In genomic region chr22:31630331-31631329, GRCh38 we compare ENCODE assay signal across 7 cellular contexts. TPM values are rescaled to one million over a fixed set of nuclear protein-coding genes. Genes with fewer than 3 reads are reported as not detected.
DNase-seq lines count a peak whose midpoint lies in the region; ATAC-seq and TF ChIP-seq lines count a peak whose summit lies in the region.

No MANE protein-coding gene starts in this region.

- H3K27me3 ChIP-seq in ectodermal cell (ENCODE audit: control insufficient read depth, insufficient read depth, low read length, poor library complexity, severe bottlenecking) (no peaks in the 10 kb centered on the region), lung (ENCODE audit: control insufficient read depth, insufficient read depth) (no peaks in the 10 kb centered on the region)

- ATAC-seq in GM18502 (IDR thresholded peaks at IDR 0.05; ENCODE audit: poor library complexity, unreplicated experiment) (peak; percentile 59), HG03060 (IDR thresholded peaks at IDR 0.05; ENCODE audit: low read depth, unreplicated experiment) (peak; percentile 48), lung (ENCODE audit: insufficient read depth, low FRiP score) (peak; percentile 81)
- peak; percentile 88 for ATAC-seq in activated CD8-positive, alpha-beta T cell treated with anti-CD3 and anti-CD28 coated beads for 36 hours

- no peaks in the 10 kb centered on the region for H3K9me3 Mint-ChIP-seq in activated CD8-positive, alpha-beta T cell treated with anti-CD3 and anti-CD28 coated beads for 36 hours

- H3K27ac Mint-ChIP-seq in activated CD8-positive, alpha-beta T cell treated with anti-CD3 and anti-CD28 coated beads for 36 hours, result peak overlapping the region; percentile 91

- H3K4me1 ChIP-seq in ectodermal cell (ENCODE audit: control insufficient read depth, insufficient read depth, low read length), result peaks cover 26% of the 10 kb centered on the region
- peaks cover 4 to 36% of the 10 kb centered on the region in 2 donors for H3K4me1 ChIP-seq in lung (ENCODE audit: control insufficient read depth in 2 of 2, insufficient read depth in 2 of 2, low read length in 2 of 2)

- peaks cover 45% of the 10 kb centered on the region for H3K4me1 Mint-ChIP-seq in activated CD8-positive, alpha-beta T cell treated with anti-CD3 and anti-CD28 coated beads for 36 hours (ENCODE audit: low read depth)

- TF ChIP-seq CTCF in activated CD8-positive, alpha-beta T cell treated with anti-CD3 and anti-CD28 coated beads for 36 hours (IDR thresholded peaks at IDR 0.05), result no peak
- no peak for TF ChIP-seq CTCF in lung (IDR thresholded peaks at IDR 0.05; ENCODE audit: control extremely low read depth, extremely low read depth)

- peak overlapping the region; percentile 83 for H3K4me3 Mint-ChIP-seq in activated CD8-positive, alpha-beta T cell treated with anti-CD3 and anti-CD28 coated beads for 36 hours

- H3K9me3 ChIP-seq in ectodermal cell (ENCODE audit: control insufficient read depth, low read length), result no peaks in the 10 kb centered on the region
- H3K9me3 ChIP-seq in lung (ENCODE audit: control insufficient read depth in 2 of 2, insufficient read depth in 1 of 2, low read length in 1 of 2), result no peaks in the 10 kb centered on the region

- H3K36me3 Mint-ChIP-seq in activated CD8-positive, alpha-beta T cell treated with anti-CD3 and anti-CD28 coated beads for 36 hours (ENCODE audit: low read depth), result peaks cover 10% of the 10 kb centered on the region

- H3K36me3 ChIP-seq in ectodermal cell (ENCODE audit: control insufficient read depth, insufficient read depth, low read length) (no peaks in the 10 kb centered on the region), lung (ENCODE audit: control insufficient read depth in 2 of 2, insufficient read depth in 2 of 2, low read length in 2 of 2) (peaks cover 0 to 1% of the 10 kb centered on the region in 2 donors)

- H3K27me3 Mint-ChIP-seq in activated CD8-positive, alpha-beta T cell treated with anti-CD3 and anti-CD28 coated beads for 36 hours, result no peaks in the 10 kb centered on the region

- no peak overlapping the region for H3K27ac ChIP-seq in ectodermal cell (ENCODE audit: insufficient read depth, low read depth, low read length, poor library complexity, severe bottlenecking)
- H3K27ac ChIP-seq in lung (ENCODE audit: low read depth in 1 of 2, low read length in 1 of 2), result peak overlapping the region; percentile 77 to 94

- POLR2A ChIA-PET in activated CD8-positive, alpha-beta T cell treated with anti-CD3 and anti-CD28 coated beads for 36 hours (lab: Charles Lee), result interaction anchor here (0.6 to 3.3 kb wide), 29 partner anchors 8 to 341 kb away, joined by 3 to 16 read pairs (median 4); partner anchors contain the start of genes PATZ1, PISD and PRR14L

- WGBS in ectodermal cell, 2 experiments, result 2% methylated on average over 65 of the region's 65 CpGs
- WGBS in lung, 2 donors, result 2% methylated on average over 65 of the region's 65 CpGs

- peak overlapping the region; percentile 46 for H3K4me3 ChIP-seq in ectodermal cell (ENCODE audit: insufficient read depth, low read depth, low read length)
- H3K4me3 ChIP-seq in lung, result peak overlapping the region; percentile 70

- intact Hi-C loops in activated CD8-positive, alpha-beta T cell treated with anti-CD3 and anti-CD28 coated beads for 36 hours (cut with micrococcal nuclease), result loop anchor here (5.0 to 10.0 kb wide), 2 partner anchors 76 to 283 kb away; partner anchors contain the start of gene PATZ1

- DNase-seq in NCI-H82 treated with DMSO at 0.1 percent for 48 hours (lab: John Stamatoyannopoulos, UW; ENCODE audit: unreplicated experiment) (peak; percentile 52), lung (ENCODE audit: low spot score) (peak; percentile 83)
- peak; percentile 95 for DNase-seq in activated CD8-positive, alpha-beta T cell treated with anti-CD3 and anti-CD28 coated beads for 36 hours
- peak; percentile 73 to 86 (median 75) for DNase-seq in stimulated activated CD4-positive, alpha-beta T cell treated with anti-CD3 and anti-CD28 coated beads, TNF-alpha, amount 100 ng/mL, for 24 hours (ENCODE audit: low read depth in 3 of 3)

- CTCF ChIA-PET in activated CD8-positive, alpha-beta T cell treated with anti-CD3 and anti-CD28 coated beads for 36 hours (lab: Charles Lee), result interaction anchor here (1.1 to 2.2 kb wide), 5 partner anchors 14 to 179 kb away, joined by 3 to 12 read pairs (median 4); no protein-coding TSS in a partner anchor

RNA-seq across cellular contexts. Expression of gene PISD, which starts 31.4 kb away (rescaled TPM):
- 10 to 100 TPM; 33.9 to 35.9 TPM for total RNA-seq in activated CD8-positive, alpha-beta T cell treated with anti-CD3 and anti-CD28 coated beads for 36 hours
- polyA plus RNA-seq in ectodermal cell (2013, experiment 1 of 4), result 35.6 TPM
- 34.5 TPM for polyA plus RNA-seq in ectodermal cell (2013, experiment 2 of 4)
- polyA plus RNA-seq in ectodermal cell (2013, experiment 3 of 4), result 25.7 TPM
- polyA plus RNA-seq in ectodermal cell (2013, experiment 4 of 4), result 30.3 TPM
- total RNA-seq in lung, result 10 to 100 TPM; 25.7 to 94.6 TPM
- 10 to 100 TPM; 35.2 to 58.4 TPM for polyA plus RNA-seq in lung
